In the genomic region with DNA sequence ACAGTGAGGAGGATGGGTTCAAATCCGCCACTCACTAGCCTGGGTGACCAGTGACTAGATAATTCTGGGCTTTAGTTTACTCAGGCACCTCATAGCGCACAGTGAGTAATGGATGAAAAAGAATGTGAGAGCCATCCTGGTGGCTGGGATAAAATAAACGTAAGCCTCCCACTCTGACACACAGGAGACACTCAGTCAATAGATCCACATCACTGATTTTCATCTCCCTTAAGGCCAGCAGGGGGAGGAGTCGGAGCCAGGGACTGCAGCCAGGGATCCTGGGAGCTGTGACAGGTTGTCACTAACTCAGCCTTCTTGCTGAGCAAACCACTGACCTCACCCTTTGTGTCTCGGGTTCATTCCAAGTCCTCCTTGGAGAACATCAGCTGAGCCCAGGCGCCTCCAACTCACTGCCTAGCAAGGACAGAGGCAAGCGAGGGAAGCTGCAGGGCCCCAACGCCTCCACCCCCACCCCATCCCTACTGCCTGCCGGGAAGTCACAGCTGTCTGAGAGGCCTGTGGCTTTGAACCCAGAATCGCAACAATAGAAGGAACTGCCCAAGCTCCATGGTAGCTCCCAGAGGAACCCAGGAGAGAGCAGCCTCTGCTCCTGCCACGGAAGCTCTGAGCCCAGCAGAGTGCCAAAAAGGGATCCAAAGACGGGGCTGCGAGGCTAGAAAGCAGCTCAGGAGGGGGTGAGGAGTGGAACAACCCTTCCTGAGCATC, we compare ENCODE assay signal across 8 cellular contexts. TPM values are rescaled to one million over a fixed set of nuclear protein-coding genes. Genes with fewer than 3 reads are reported as not detected.
DNase-seq lines count a peak whose midpoint lies in the region; ATAC-seq and TF ChIP-seq lines count a peak whose summit lies in the region.

No MANE protein-coding gene starts in this region.

- intact Hi-C loops in adrenal gland (cut with DNase I) (no loop called here), heart right ventricle (cut with DNase I) (no loop called here), posterior cingulate gyrus (cut with DNase I) (no loop called here)

- ATAC-seq in heart right ventricle (peak; percentile 69 to 82 (median 75)), HG03521 (IDR thresholded peaks at IDR 0.05; ENCODE audit: unreplicated experiment) (no peak), GM21526 (IDR thresholded peaks at IDR 0.05; ENCODE audit: low FRiP score, unreplicated experiment) (no peak)

- whole genome bisulfite sequencing in adrenal gland, 4 donors = 13 to 16% (median 16%) methylated on average over 9 to 13 of the region's 13 CpGs
- WGBS in heart right ventricle, 2 donors = 20 to 33% methylated on average over 13 of the region's 13 CpGs

- H3K27me3 ChIP-seq in adrenal gland (no peaks in the 10 kb centered on the region), heart right ventricle (no peaks in the 10 kb centered on the region)

- H3K9me3 ChIP-seq in adrenal gland (replicated peaks in 1 of 3) = no peaks in the 10 kb centered on the region
- H3K9me3 ChIP-seq in heart right ventricle = no peaks in the 10 kb centered on the region

- H3K36me3 ChIP-seq in adrenal gland (replicated peaks in 1 of 2) (no peaks in the 10 kb centered on the region), heart right ventricle (no peaks in the 10 kb centered on the region)

- H3K27ac ChIP-seq in adrenal gland = peak overlapping the region; percentile 80 to 98 (median 95)
- H3K27ac ChIP-seq in heart right ventricle = peak overlapping the region; percentile 61 to 96 (median 92)

- peak overlapping the region in 1 of 4 donors; percentile 22 for H3K4me3 ChIP-seq in adrenal gland
- peak overlapping the region in 6 of 10 donors; percentile 11 to 16 (median 12) for H3K4me3 ChIP-seq in heart right ventricle

- TF ChIP-seq POLR2A in adrenal gland (IDR thresholded peaks at IDR 0.05) = peak in 1 of 2 donors; percentile 86

- H3K4me1 ChIP-seq in adrenal gland (replicated peaks in 1 of 2) (peaks cover 87 to 99% of the 10 kb centered on the region in 2 donors), heart right ventricle (peaks cover 74 to 100% (median 100%) of the 10 kb centered on the region in 9 donors)

- peak; percentile 87 for DNase-seq in ELF-1 (ENCODE audit: low read depth, low spot score)
- peak; percentile 82 for DNase-seq in NCI-H187 treated with DMSO at 0.1 percent for 48 hours (lab: John Stamatoyannopoulos, UW)
- DNase-seq in adrenal gland = peak; percentile 87 to 99 (median 97)
- peak; percentile 81 to 88 for DNase-seq in heart right ventricle
- DNase-seq in posterior cingulate gyrus = peak; percentile 35 to 94 (median 64)
- DNase-seq in KG1 (lab: John Stamatoyannopoulos, UW) = no peak

- TF ChIP-seq CTCF in adrenal gland (IDR thresholded peaks at IDR 0.05) (peak; percentile 25 to 84 (median 58)), heart right ventricle (IDR thresholded peaks at IDR 0.05) (peak; percentile 15 to 66 (median 50))

RNA-seq across cellular contexts. Expression of gene PXN, which starts 30.7 kb away (rescaled TPM):
- 100 to 1,000 TPM in 4 of 8 donors, 10 to 100 TPM in 4; 45.3 to 156 (median 85.7) TPM for total RNA-seq in adrenal gland
- 100 to 1,000 TPM in 2 of 3 donors, 10 to 100 TPM in 1; 79.9 to 142 (median 123) TPM for polyA plus RNA-seq in adrenal gland
- 10 to 100 TPM; 52.0 to 83.7 (median 63.3) TPM for total RNA-seq in heart right ventricle
- polyA plus RNA-seq in heart right ventricle = 100 to 1,000 TPM in 1 of 2 donors, 10 to 100 TPM in 1; 41.2 to 123 TPM

RNA-seq across cellular contexts. Expression of gene RPLP0, which starts 33.9 kb away (rescaled TPM):
- 1,000 to 10,000 TPM; 1,495 to 3,084 (median 1,728) TPM for total RNA-seq in adrenal gland
- polyA plus RNA-seq in adrenal gland = 1,000 to 10,000 TPM; 1,257 to 2,060 (median 2,032) TPM
- 1,000 to 10,000 TPM in 1 of 10 donors, 100 to 1,000 TPM in 9; 578 to 1,255 (median 694) TPM for total RNA-seq in heart right ventricle
- polyA plus RNA-seq in heart right ventricle = 1,000 to 10,000 TPM in 1 of 2 donors, 100 to 1,000 TPM in 1; 852 to 3,129 TPM

RNA-seq across cellular contexts. Expression of gene GCN1, which starts 40.3 kb away (rescaled TPM):
- total RNA-seq in adrenal gland (10 to 100 TPM; 42.4 to 98.5 (median 56.2) TPM), heart right ventricle (10 to 100 TPM; 30.4 to 41.3 (median 35.0) TPM)
- polyA plus RNA-seq in adrenal gland (10 to 100 TPM; 22.0 to 31.3 (median 25.3) TPM), heart right ventricle (10 to 100 TPM in 1 of 2 donors, 1 to 10 TPM in 1; 9.7 to 17.2 TPM)

RNA-seq across cellular contexts. Expression of gene RNU4-2, which starts 56.9 kb away (rescaled TPM):
- 1,000 to 10,000 TPM in 4 of 8 donors, under 1 TPM in 4; under 0.01 to 8,354 (median 2,408) TPM for total RNA-seq in adrenal gland
- polyA plus RNA-seq in adrenal gland = not detected
- total RNA-seq in heart right ventricle = over 10,000 TPM in 7 of 10 donors, 1,000 to 10,000 TPM in 3; 5,348 to 18,425 (median 10,263) TPM
- not detected for polyA plus RNA-seq in heart right ventricle

RNA-seq across cellular contexts. Expression of gene RNU4-1, which starts 58.2 kb away (rescaled TPM):
- 1,000 to 10,000 TPM in 4 of 8 donors, under 1 TPM in 3, not detected in 1; under 0.01 to 2,678 (median 1,544) TPM for total RNA-seq in adrenal gland
- not detected for polyA plus RNA-seq in adrenal gland
- 1,000 to 10,000 TPM in 6 of 10 donors, 100 to 1,000 TPM in 4; 426 to 3,423 (median 1,870) TPM for total RNA-seq in heart right ventricle
- polyA plus RNA-seq in heart right ventricle = not detected

Comparison
In these comparisons a context has a peak if more than half of its experiments do, and no peak if none do; other contexts are left out.
1. ATAC-seq: peak in heart right ventricle (8 of 8); none in HG03521 (single experiment) and GM21526 (single experiment).